In genomic region chrX:65406532-65406931, GRCh38 we compare ENCODE assay signal across 9 cellular contexts.
DNase-seq lines count a peak whose midpoint lies in the region; ATAC-seq and TF ChIP-seq lines count a peak whose summit lies in the region.
"Had no signal": no experiment of that assay in that cellular context is flagged by ENCODE, and none has a peak within 500 bp of the region (broad histone marks: within the 10 kb centered on the region; RNA-seq: fewer than 3 reads in every experiment).

No MANE protein-coding gene starts in this region.

- H3K9me3 ChIP-seq in osteoblast (ENCODE audit: low read depth, low read length): no peaks in the 10 kb centered on the region

- no peaks in the 10 kb centered on the region for H3K36me3 ChIP-seq in osteoblast (ENCODE audit: insufficient read depth, low read length)

- H3K4me2 ChIP-seq in osteoblast (ENCODE audit: insufficient read depth, low read length): no peak overlapping the region

- no peak overlapping the region for H3K27ac ChIP-seq in osteoblast (ENCODE audit: low read depth, low read length)

- H3K27ac Mint-ChIP-seq in T-helper 2 cell treated with Interferon-gamma antibody and Interleukin-4, amounts not matched to agents 5 μg/mL and 100 μg/mL, for 36 hours: no peak overlapping the region
- H3K27ac Mint-ChIP-seq in glutamatergic neuron (ENCODE audit: unreplicated experiment): no peak overlapping the region

- H2AFZ ChIP-seq in osteoblast (ENCODE audit: low read length): no peak overlapping the region

- no peak for ATAC-seq in GM21619 (IDR thresholded peaks at IDR 0.05; ENCODE audit: unreplicated experiment)

- TF ChIP-seq CTCF in GM10266 (IDR thresholded peaks at IDR 0.05; ENCODE audit: control insufficient read depth, insufficient read depth, low read depth, missing control alignments) (no peak), glutamatergic neuron (IDR thresholded peaks at IDR 0.05; ENCODE audit: partially characterized antibody, unreplicated experiment) (no peak), osteoblast (IDR thresholded peaks at IDR 0.05; ENCODE audit: extremely low read depth, low read depth, low read length) (no peak)

- no peak overlapping the region for H3K4me3 ChIP-seq in osteoblast (ENCODE audit: insufficient read depth, low read length)

- no peaks in the 10 kb centered on the region for H3K79me2 ChIP-seq in osteoblast (ENCODE audit: insufficient read depth, low read length)

- no peaks in the 10 kb centered on the region for H3K36me3 Mint-ChIP-seq in T-helper 2 cell treated with Interferon-gamma antibody and Interleukin-4, amounts not matched to agents 5 μg/mL and 100 μg/mL, for 36 hours (ENCODE audit: low read depth)
- H3K36me3 Mint-ChIP-seq in glutamatergic neuron (ENCODE audit: unreplicated experiment): no peaks in the 10 kb centered on the region

- H3K4me3 Mint-ChIP-seq in T-helper 2 cell treated with Interferon-gamma antibody and Interleukin-4, amounts not matched to agents 5 μg/mL and 100 μg/mL, for 36 hours: peak overlapping the region; percentile 67
- peak overlapping the region; percentile 92 for H3K4me3 Mint-ChIP-seq in glutamatergic neuron (ENCODE audit: unreplicated experiment)

- H3K4me1 ChIP-seq in osteoblast (ENCODE audit: insufficient read depth, low read length): no peaks in the 10 kb centered on the region

- H3K4me1 Mint-ChIP-seq in T-helper 2 cell treated with Interferon-gamma antibody and Interleukin-4, amounts not matched to agents 5 μg/mL and 100 μg/mL, for 36 hours (ENCODE audit: low read depth): no peaks in the 10 kb centered on the region
- H3K4me1 Mint-ChIP-seq in glutamatergic neuron (ENCODE audit: low read depth, unreplicated experiment): no peaks in the 10 kb centered on the region

- DNase-seq in GM10266 (ENCODE audit: extremely low spot score) (peak; percentile 13), glutamatergic neuron (peak; percentile 23), NAMALWA (ENCODE audit: low spot score) (no peak), NCI-H146 treated with DMSO at 0.1 percent for 48 hours (lab: John Stamatoyannopoulos, UW; ENCODE audit: unreplicated experiment) (no peak), osteoblast (ENCODE audit: insufficient read length, low spot score, missing footprints) (no peak)
- peak; percentile 14 for DNase-seq in T-helper 2 cell treated with Interferon-gamma antibody and Interleukin-4, amounts not matched to agents 5 μg/mL and 100 μg/mL, for 36 hours (ENCODE audit: low spot score)
- peak; percentile 11 to 19 for DNase-seq in stimulated activated CD4-positive, alpha-beta T cell treated with anti-CD3 and anti-CD28 coated beads, Interleukin-15, amount 100 ng/mL, for 48 hours (ENCODE audit: low read depth in 2 of 2)
- DNase-seq: RPMI8226 had no signal

- no peaks in the 10 kb centered on the region for H3K9me3 Mint-ChIP-seq in T-helper 2 cell treated with Interferon-gamma antibody and Interleukin-4, amounts not matched to agents 5 μg/mL and 100 μg/mL, for 36 hours
- H3K9me3 Mint-ChIP-seq in glutamatergic neuron (ENCODE audit: unreplicated experiment): peaks cover 2% of the 10 kb centered on the region

- H3K27me3 ChIP-seq in osteoblast (ENCODE audit: insufficient read depth, low read length): no peaks in the 10 kb centered on the region

- H3K27me3 Mint-ChIP-seq in T-helper 2 cell treated with Interferon-gamma antibody and Interleukin-4, amounts not matched to agents 5 μg/mL and 100 μg/mL, for 36 hours (ENCODE audit: low read depth): peaks cover 30% of the 10 kb centered on the region
- H3K27me3 Mint-ChIP-seq in glutamatergic neuron (ENCODE audit: unreplicated experiment): no peaks in the 10 kb centered on the region

- no peaks in the 10 kb centered on the region for H4K20me1 ChIP-seq in osteoblast (ENCODE audit: insufficient read depth, low read length)

Comparison
In these comparisons a context has a peak if more than half of its experiments do, and no peak if none do; other contexts are left out.
1. DNase-seq: peak in GM10266 (single experiment), T-helper 2 cell treated with Interferon-gamma antibody and Interleukin-4, amounts not matched to agents 5 μg/mL and 100 μg/mL, for 36 hours (single experiment), glutamatergic neuron (single experiment) and stimulated activated CD4-positive, alpha-beta T cell treated with anti-CD3 and anti-CD28 coated beads, Interleukin-15, amount 100 ng/mL, for 48 hours (2 of 2); none in NAMALWA (single experiment), NCI-H146 treated with DMSO at 0.1 percent for 48 hours (single experiment) and osteoblast (single experiment).